In the genomic region with DNA sequence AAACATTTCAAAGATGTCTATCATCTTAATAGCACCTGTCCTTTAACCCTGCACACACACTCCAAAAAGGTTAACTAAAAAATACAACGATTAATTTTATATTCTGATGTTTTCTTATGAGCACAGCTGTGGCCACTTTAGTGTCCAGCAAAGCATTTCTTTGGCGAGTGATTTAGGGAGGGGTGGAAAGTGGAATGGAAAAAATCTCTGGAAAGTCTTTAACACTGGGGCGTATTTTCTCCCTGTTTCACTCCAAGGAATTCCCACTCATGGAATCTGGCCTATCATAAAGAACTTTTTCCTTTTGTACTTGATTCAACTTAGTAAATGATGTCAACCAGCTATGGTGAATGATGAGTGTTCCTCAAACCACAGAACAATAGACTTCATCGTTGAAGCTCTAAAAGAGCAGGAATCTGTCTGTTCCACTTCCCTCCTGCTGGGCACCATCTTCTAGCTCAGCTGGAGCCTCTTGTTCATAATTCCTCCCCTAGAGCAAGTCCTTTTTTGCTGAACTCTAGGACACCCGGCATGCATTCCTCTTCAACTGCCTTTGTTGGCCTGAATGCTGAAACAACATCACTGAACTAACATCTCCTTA, we compare ENCODE assay signal across 12 cellular contexts.
DNase-seq lines count a peak whose midpoint lies in the region; ATAC-seq and FAIRE-seq lines count a peak whose summit lies in the region.
"Had no signal": no experiment of that assay in that cellular context is flagged by ENCODE, and none has a peak within 500 bp of the region (broad histone marks: within the 10 kb centered on the region; RNA-seq: fewer than 3 reads in every experiment).

No MANE protein-coding gene starts in this region.

- no peak for FAIRE-seq in urothelium cell line (lab: Jason Lieb, UNC)

- no peak for ATAC-seq in HG03442 (IDR thresholded peaks at IDR 0.05; ENCODE audit: unreplicated experiment)
- ATAC-seq: CD8-positive, alpha-beta T cell; psoas muscle had no signal

- DNase-seq in HT1080 (ENCODE audit: low read depth) (peak; percentile 21), astrocyte of the hippocampus (ENCODE audit: low read depth, low spot score) (peak; percentile 71), iPS-NIHi11 (ENCODE audit: low spot score) (peak; percentile 14), urothelium cell line (ENCODE audit: low spot score) (peak; percentile 13), 8988T (no peak)
- DNase-seq in activated CD4-positive, alpha-beta T cell treated with anti-CD3 and anti-CD28 coated beads, Interleukin-2, amount 50 U/mL, for 48 hours: no peak
- DNase-seq: activated gamma-delta T cell treated with Interleukin-2 at 50 U/mL for 16 hours; CD8-positive, alpha-beta T cell; naive B cell; NCI-H2107; psoas muscle had no signal

Comparison
In these comparisons a context has a peak if more than half of its experiments do, and no peak if none do; other contexts are left out.
1. DNase-seq: peak in HT1080 (single experiment), astrocyte of the hippocampus (single experiment), iPS-NIHi11 (single experiment) and urothelium cell line (single experiment); none in 8988T (single experiment) and activated CD4-positive, alpha-beta T cell treated with anti-CD3 and anti-CD28 coated beads, Interleukin-2, amount 50 U/mL, for 48 hours (0 of 2).